In genomic region chr3:32569540-32570425, GRCh38 we compare ENCODE assay signal across 8 cellular contexts. TPM values are rescaled to one million over a fixed set of nuclear protein-coding genes. Genes with fewer than 3 reads are reported as not detected.
DNase-seq lines count a peak whose midpoint lies in the region; ATAC-seq and TF ChIP-seq lines count a peak whose summit lies in the region.

No MANE protein-coding gene starts in this region.

- H3K4me1 ChIP-seq in foreskin keratinocyte (peaks cover 10% of the 10 kb centered on the region), suprapubic skin (peaks cover 32% of the 10 kb centered on the region)

- peaks cover 3% of the 10 kb centered on the region for H3K36me3 Mint-ChIP-seq in neural crest cell (ENCODE audit: low read depth)

- peaks cover 35% of the 10 kb centered on the region for H3K4me1 Mint-ChIP-seq in neural crest cell

- peak overlapping the region; percentile 90 for H3K27ac Mint-ChIP-seq in neural crest cell (ENCODE audit: unreplicated experiment)

- peak overlapping the region; percentile 95 for H3K4me3 Mint-ChIP-seq in neural crest cell

- no peaks in the 10 kb centered on the region for H3K27me3 Mint-ChIP-seq in neural crest cell (ENCODE audit: low read depth)

- 2% methylated on average over 16 of the region's 41 CpGs for WGBS in suprapubic skin

- peak; percentile 50 to 60 for DNase-seq in AML-193 (lab: John Stamatoyannopoulos, UW)
- DNase-seq in NOMO-1 (lab: John Stamatoyannopoulos, UW; ENCODE audit: unreplicated experiment in 2 of 2) = peak; percentile 15 to 27
- peak; percentile 19 for DNase-seq in activated effector memory CD4-positive, alpha-beta T cell treated with Interleukin-2 at 50 U/mL for 16 hours
- DNase-seq in foreskin keratinocyte = peak; percentile 14 to 38
- peak; percentile 50 for DNase-seq in neural crest cell (ENCODE audit: low read depth, low spot score)
- peak; percentile 81 to 83 for DNase-seq in suprapubic skin (ENCODE audit: low spot score in 2 of 2)

- H3K9me3 ChIP-seq in suprapubic skin = no peaks in the 10 kb centered on the region

- no peak for TF ChIP-seq EP300 in suprapubic skin (IDR thresholded peaks at IDR 0.05)

- peak overlapping the region; percentile 93 for H3K4me3 ChIP-seq in suprapubic skin

- H3K27me3 ChIP-seq in foreskin keratinocyte = no peaks in the 10 kb centered on the region
- no peaks in the 10 kb centered on the region for H3K27me3 ChIP-seq in suprapubic skin

- H3K36me3 ChIP-seq in suprapubic skin = peaks cover 10% of the 10 kb centered on the region

- TF ChIP-seq CTCF in foreskin keratinocyte (conservative IDR thresholded peaks at IDR 0.05) (no peak), neural crest cell (conservative IDR thresholded peaks at IDR 0.05) (no peak), suprapubic skin (IDR thresholded peaks at IDR 0.05) (no peak)

- H3K9me3 Mint-ChIP-seq in neural crest cell = no peaks in the 10 kb centered on the region

- H3K27ac ChIP-seq in foreskin keratinocyte (peak overlapping the region; percentile 87), suprapubic skin (peak overlapping the region; percentile 99)

- no peak for TF ChIP-seq POLR2A in suprapubic skin (IDR thresholded peaks at IDR 0.05)

- ATAC-seq in GM18867 (IDR thresholded peaks at IDR 0.05; ENCODE audit: unreplicated experiment) = peak; percentile 52
- peak; percentile 48 for ATAC-seq in HG03095 (IDR thresholded peaks at IDR 0.05; ENCODE audit: unreplicated experiment)
- ATAC-seq in foreskin keratinocyte = peak; percentile 77

RNA-seq across cellular contexts. Expression of gene DYNC1LI1, which starts 0.9 kb away (rescaled TPM):
- total RNA-seq in foreskin keratinocyte = 34.3 and 36.9 TPM in 2 replicates
- polyA plus RNA-seq in foreskin keratinocyte = 21.1 and 26.6 TPM in 2 replicates
- 58.7 and 59.2 TPM in 2 replicates for total RNA-seq in neural crest cell
- total RNA-seq in suprapubic skin = 10 to 100 TPM; 63.7 to 86.0 (median 69.7) TPM

Comparison
In these comparisons a context has a peak if more than half of its experiments do, and no peak if none do; other contexts are left out.
1. Peak in every context shown above with its lines: DNase-seq, ATAC-seq, H3K4me3 ChIP-seq and H3K27ac ChIP-seq.
2. DNase-seq: peak in every context shown above with its lines; median percentile 82 in suprapubic skin; 55 in AML-193; 50 in neural crest cell; 26 in foreskin keratinocyte; 21 in NOMO-1; 19 in activated effector memory CD4-positive, alpha-beta T cell treated with Interleukin-2 at 50 U/mL for 16 hours.